14 cellular contexts compared by ENCODE assay signal in genomic region chr5:174503086-174503460, GRCh38.
A peak's percentile ranks its signal among the peaks of the same experiment; 100 is the strongest.
DNase-seq lines count a peak whose midpoint lies in the region; TF ChIP-seq lines count a peak whose summit lies in the region.
"Had no signal": no experiment of that assay in that cellular context is flagged by ENCODE, and none has a peak within 500 bp of the region (broad histone marks: within the 10 kb centered on the region; RNA-seq: fewer than 3 reads in every experiment).

No MANE protein-coding gene starts in this region.

- H3K36me3 ChIP-seq in HEK293 (ENCODE audit: control insufficient read depth in 2 of 2, insufficient read depth in 1 of 2, low read length in 2 of 2), result no peaks in the 10 kb centered on the region
- H3K36me3 ChIP-seq in OCI-LY7 (ENCODE audit: insufficient read depth, low read length), result no peaks in the 10 kb centered on the region

- TF ChIP-seq CTCF in HEK293 (tag by site-specific recombination; IDR thresholded peaks at IDR 0.05) (no peak), dorsolateral prefrontal cortex (IDR thresholded peaks at IDR 0.05 in 54 of 56, conservative IDR thresholded peaks at IDR 0.05 in 2 of 56; ENCODE audit: low read depth in 1 of 56, partially characterized antibody in 56 of 56) (no peak), OCI-LY7 (conservative IDR thresholded peaks at IDR 0.05; ENCODE audit: low read length) (no peak)

- POLR2A ChIA-PET in HEK293 (lab: Yijun Ruan, JAX), result interaction anchor here (0.8 to 1.5 kb wide), 6 partner anchors 19 to 221 kb away, joined by 3 to 6 read pairs (median 4); partner anchors contain the start of gene MSX2
- POLR2A ChIA-PET in OCI-LY7 (lab: Charles Lee), result no interaction called here

- DNase-seq in dorsolateral prefrontal cortex, result no peak
- no peak for DNase-seq in OCI-LY7 (ENCODE audit: low spot score)
- DNase-seq in activated CD4-positive, alpha-beta T cell treated with anti-CD3 and anti-CD28 coated beads for 48 hours, result no peak
- DNase-seq in NCI-H1694 treated with DMSO at 0.1 percent for 48 hours (lab: John Stamatoyannopoulos, UW), result no peak
- DNase-seq: ACHN, AML-193, DMS53, Kasumi-1, NCI-H2171, NCI-H446 had no signal

- no peaks in the 10 kb centered on the region for H3K79me2 ChIP-seq in OCI-LY7 (ENCODE audit: insufficient read depth, low read depth, low read length)

- H3K9me3 ChIP-seq in HEK293 (ENCODE audit: control insufficient read depth, insufficient read depth, low read depth, low read length), result no peaks in the 10 kb centered on the region
- no peaks in the 10 kb centered on the region for H3K9me3 ChIP-seq in OCI-LY7 (ENCODE audit: low read length)

- CTCF ChIA-PET in HEK293 (lab: Yijun Ruan, JAX), result interaction anchor here (0.5 to 2.0 kb wide), 4 partner anchors 21 to 291 kb away, joined by 3 to 7 read pairs (median 4); no protein-coding TSS in a partner anchor
- CTCF ChIA-PET in OCI-LY7 (lab: Charles Lee; ENCODE audit: unreplicated experiment), result no interaction called here

- H3K4me2 ChIP-seq in OCI-LY7 (ENCODE audit: low read length), result no peak overlapping the region

- H3K4me1 ChIP-seq in HEK293 (ENCODE audit: control insufficient read depth, insufficient read depth, low read length) (peaks cover 20% of the 10 kb centered on the region), OCI-LY7 (ENCODE audit: insufficient read depth, low read length, poor library complexity, severe bottlenecking) (no peaks in the 10 kb centered on the region)

- intact Hi-C loops in dorsolateral prefrontal cortex (cut with DNase I), result loop anchor here (2.0 to 5.0 kb wide), 2 partner anchors 78 to 81 kb away; no protein-coding TSS in a partner anchor
- intact Hi-C loops in OCI-LY7 (cut with micrococcal nuclease; ENCODE audit: unreplicated experiment), result no loop called here

- no TSS peak for BruUV-seq in OCI-LY7 (replicated peaks; lab: Mats Ljungman, UMichigan)

- no peak overlapping the region for H2AFZ ChIP-seq in OCI-LY7 (ENCODE audit: low read length)
- H2AFZ ChIP-seq: PC-9 had no signal

- H3K4me3 ChIP-seq in HEK293 (ENCODE audit: low read depth, low read length) (no peak overlapping the region), dorsolateral prefrontal cortex (peak overlapping the region in 12 of 59 donors; percentile 49 to 75 (median 64)), OCI-LY7 (ENCODE audit: low read depth, low read length, poor library complexity, severe bottlenecking) (no peak overlapping the region)
- H3K4me3 ChIP-seq: PC-9 had no signal

- no peaks in the 10 kb centered on the region for H3K9me2 ChIP-seq in OCI-LY7 (ENCODE audit: insufficient read depth, low read length)

- H3K27ac ChIP-seq in HEK293 (ENCODE audit: extremely low read depth, low read depth, low read length), result peak overlapping the region; percentile 98
- H3K27ac ChIP-seq in angular gyrus (ENCODE audit: low read depth, low read length), result peak overlapping the region; percentile 69
- peak overlapping the region in 58 of 59 donors; percentile 2 to 95 (median 90) for H3K27ac ChIP-seq in dorsolateral prefrontal cortex
- peak overlapping the region; percentile 73 for H3K27ac ChIP-seq in temporal lobe (ENCODE audit: low read depth, low read length)
- H3K27ac ChIP-seq in OCI-LY7 (ENCODE audit: low read depth, low read length, poor library complexity, severe bottlenecking), result no peak overlapping the region
- H3K27ac ChIP-seq: PC-9 had no signal

- H4K20me1 ChIP-seq in OCI-LY7 (ENCODE audit: insufficient read depth, low read length), result no peaks in the 10 kb centered on the region

- no peaks in the 10 kb centered on the region for H3K27me3 ChIP-seq in dorsolateral prefrontal cortex

TF ChIP-seq in HEK293, 187 proteins besides CTCF, POLR2A, EP300 and RAD21:
- TF ChIP-seq ZNF664 (tag by site-specific recombination; IDR thresholded peaks at IDR 0.05) (peak; percentile 97), RBAK (tag by site-specific recombination; IDR thresholded peaks at IDR 0.05) (no peak), ZNF610 (tag by site-specific recombination; IDR thresholded peaks at IDR 0.05; ENCODE audit: borderline replicate concordance) (no peak)
